Comparison of ENCODE assay signal across 8 cellular contexts in the genomic region with DNA sequence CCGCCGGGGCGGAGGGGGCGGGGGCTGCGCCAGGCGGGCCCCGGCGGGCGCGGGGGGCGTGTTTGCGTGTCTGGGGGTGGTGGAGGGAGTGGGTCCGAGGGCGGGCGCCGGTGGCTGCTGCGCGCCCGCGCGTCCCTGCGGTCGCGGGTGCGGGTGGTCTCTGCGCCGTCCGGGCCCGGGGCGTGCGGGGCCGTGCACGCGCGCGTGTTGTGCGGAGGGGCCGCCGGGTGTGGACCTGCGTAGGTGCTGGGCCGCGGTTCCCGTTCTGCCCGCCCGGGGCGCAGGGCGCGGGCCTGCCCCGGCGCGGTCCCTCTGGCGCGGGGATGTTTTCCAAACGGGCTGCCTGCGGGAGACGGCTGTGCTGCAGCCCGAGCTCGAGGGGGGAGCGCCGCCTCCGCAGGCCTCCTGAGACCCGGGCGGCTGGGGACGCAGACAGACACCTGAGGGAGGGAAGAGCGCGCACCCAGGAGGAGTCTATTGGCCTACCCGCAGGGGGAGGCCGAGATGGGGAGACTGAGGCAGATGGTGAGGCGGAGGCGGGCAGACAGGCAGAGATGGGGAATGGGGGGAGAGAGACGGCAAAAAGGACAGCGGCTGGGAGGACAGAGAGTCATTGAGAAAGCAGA. TPM values are rescaled to one million over a fixed set of nuclear protein-coding genes. Genes with fewer than 3 reads are reported as not detected.
DNase-seq lines count a peak whose midpoint lies in the region; ATAC-seq and TF ChIP-seq lines count a peak whose summit lies in the region.

No MANE protein-coding gene starts in this region.

- H3K4me2 ChIP-seq in OCI-LY7 (ENCODE audit: low read length) = peak overlapping the region; percentile 90

- no peaks in the 10 kb centered on the region for H3K9me2 ChIP-seq in OCI-LY7 (ENCODE audit: insufficient read depth, low read length)

- CTCF ChIA-PET in OCI-LY7 (lab: Charles Lee; ENCODE audit: unreplicated experiment) = interaction anchor here (0.6 to 1.0 kb wide), 3 partner anchors 44 to 884 kb away, joined by 3 to 12 read pairs (median 8); no protein-coding TSS in a partner anchor

- TF ChIP-seq CTCF in OCI-LY7 (conservative IDR thresholded peaks at IDR 0.05; ENCODE audit: low read length) = 0 out of 2 replicates have a peak, but pooled peaks have one; percentile 27
- TF ChIP-seq CTCF in lower leg skin (IDR thresholded peaks at IDR 0.05) = no peak

- H3K36me3 Mint-ChIP-seq in central memory CD8-positive, alpha-beta T cell (ENCODE audit: insufficient read depth) = peaks cover 9% of the 10 kb centered on the region

- peaks cover 5% of the 10 kb centered on the region; the same call in 1 of the 2 replicates for H3K36me3 ChIP-seq in OCI-LY7 (ENCODE audit: insufficient read depth, low read length)

- WGBS in lower leg skin, 2 donors = 2 to 3% methylated on average over 30 to 47 of the region's 72 CpGs

- DNase-seq in stimulated activated CD8-positive, alpha-beta memory T cell treated with anti-CD3 and anti-CD28 coated beads, Interleukin-12 subunit alpha, Interleukin-12 subunit beta, amount 100 ng/mL, for 1 hour (ENCODE audit: low read depth) = peak; percentile 10
- DNase-seq in stimulated activated CD8-positive, alpha-beta memory T cell treated with anti-CD3 and anti-CD28 coated beads, Interleukin-4, amount 100 ng/mL, for 48 hours = no peak
- no peak for DNase-seq in OCI-LY7 (ENCODE audit: low spot score)
- DNase-seq in central memory CD8-positive, alpha-beta T cell (ENCODE audit: low spot score in 2 of 2) = no peak
- DNase-seq in lower leg skin (ENCODE audit: low spot score in 2 of 2) = no peak
- peak in 9 of 49 donors; percentile 16 to 89 (median 41) for DNase-seq in substantia nigra (lab: John Stamatoyannopoulos, UW)
- no peak for DNase-seq in DMS153 treated with DMSO at 0.1 percent for 48 hours (lab: John Stamatoyannopoulos, UW; ENCODE audit: unreplicated experiment)

- H3K27ac ChIP-seq in OCI-LY7 (ENCODE audit: low read depth, low read length, poor library complexity, severe bottlenecking) (no peak overlapping the region), substantia nigra (ENCODE audit: low read depth, low read length, poor library complexity, severe bottlenecking) (peak overlapping the region; percentile 33)

- no peaks in the 10 kb centered on the region for H3K9me3 Mint-ChIP-seq in central memory CD8-positive, alpha-beta T cell

- peak overlapping the region; percentile 11; the same call in 1 of the 2 replicates for H2AFZ ChIP-seq in OCI-LY7 (ENCODE audit: low read length)

- peaks cover 10% of the 10 kb centered on the region for H3K9me3 ChIP-seq in OCI-LY7 (ENCODE audit: low read length)

- no TSS peak for BruUV-seq in OCI-LY7 (replicated peaks; lab: Mats Ljungman, UMichigan)

- peak overlapping the region; percentile 69 for H3K4me3 ChIP-seq in OCI-LY7 (ENCODE audit: low read depth, low read length, poor library complexity, severe bottlenecking)
- H3K4me3 ChIP-seq in lower leg skin (ENCODE audit: low read depth, poor library complexity, severe bottlenecking) = peak overlapping the region; percentile 65

- peaks cover 10% of the 10 kb centered on the region for H3K4me1 Mint-ChIP-seq in central memory CD8-positive, alpha-beta T cell

- no peak for TF ChIP-seq POLR2A in lower leg skin (IDR thresholded peaks at IDR 0.05)

- H3K4me1 ChIP-seq in OCI-LY7 (ENCODE audit: insufficient read depth, low read length, poor library complexity, severe bottlenecking) = peaks cover 29% of the 10 kb centered on the region

- POLR2A ChIA-PET in OCI-LY7 (lab: Charles Lee) = interaction anchor here (0.6 to 1.4 kb wide), 3 partner anchors 9 to 470 kb away, joined by 4 to 5 read pairs (median 4); a partner anchor contains a TSS

- H4K20me1 ChIP-seq in OCI-LY7 (ENCODE audit: insufficient read depth, low read length) = no peaks in the 10 kb centered on the region

- no peaks in the 10 kb centered on the region for H3K79me2 ChIP-seq in OCI-LY7 (ENCODE audit: insufficient read depth, low read depth, low read length)

- H3K4me3 Mint-ChIP-seq in central memory CD8-positive, alpha-beta T cell = peak overlapping the region; percentile 83

- intact Hi-C loops in OCI-LY7 (cut with micrococcal nuclease; ENCODE audit: unreplicated experiment) (no loop called here), lower leg skin (cut with DNase I; ENCODE audit: low total_unique reads) (no loop called here)

- no peaks in the 10 kb centered on the region for H3K27me3 Mint-ChIP-seq in central memory CD8-positive, alpha-beta T cell

- ATAC-seq in HG02610 (IDR thresholded peaks at IDR 0.05; ENCODE audit: unreplicated experiment) = peak; percentile 29
- peak; percentile 67 for ATAC-seq in central memory CD8-positive, alpha-beta T cell (replicated peaks; ENCODE audit: extremely low read depth, poor library complexity, severe bottlenecking)

- peak overlapping the region; percentile 86 for H3K27ac Mint-ChIP-seq in central memory CD8-positive, alpha-beta T cell (ENCODE audit: low read depth)

RNA-seq across cellular contexts. Expression of a gene that starts 0.4 kb away (rescaled TPM):
- 7.7 and 8.1 TPM in 2 replicates for total RNA-seq in OCI-LY7 (2014; rRNA removed; shearing (Covaris generic))
- 4.3 and 4.5 TPM in 2 replicates for total RNA-seq in OCI-LY7 (2022)
- total RNA-seq in lower leg skin = 10 to 100 TPM; 14.3 to 22.0 (median 17.1) TPM

RNA-seq across cellular contexts. Expression of a gene that starts 13.1 kb away (rescaled TPM):
- 40.0 and 47.2 TPM in 2 replicates for total RNA-seq in OCI-LY7 (2014; rRNA removed; shearing (Covaris generic))
- total RNA-seq in OCI-LY7 (2022) (53.4 and 60.3 TPM in 2 replicates), lower leg skin (10 to 100 TPM; 15.5 to 48.5 (median 20.1) TPM)

RNA-seq across cellular contexts. Expression of a gene that starts 28.5 kb away (rescaled TPM):
- total RNA-seq in OCI-LY7 (2014; rRNA removed; shearing (Covaris generic)) = 82.6 and 101 TPM in 2 replicates
- total RNA-seq in OCI-LY7 (2022) (75.1 and 88.6 TPM in 2 replicates), lower leg skin (10 to 100 TPM; 30.6 to 41.1 (median 36.2) TPM)

RNA-seq across cellular contexts. Expression of a gene that starts 43.3 kb away (rescaled TPM):
- 8.7 and 14.7 TPM in 2 replicates for total RNA-seq in OCI-LY7 (2014; rRNA removed; shearing (Covaris generic))
- total RNA-seq in OCI-LY7 (2022) (15.2 and 15.7 TPM in 2 replicates), lower leg skin (10 to 100 TPM; 27.4 to 51.6 (median 37.1) TPM)

RNA-seq across cellular contexts. Expression of a gene that starts 46.3 kb away (rescaled TPM):
- not detected in 2 replicates for total RNA-seq in OCI-LY7 (2014; rRNA removed; shearing (Covaris generic))
- not detected in 2 replicates for total RNA-seq in OCI-LY7 (2022)
- under 1 TPM in 1 of 4 donors, not detected in 3; 0.19 TPM for total RNA-seq in lower leg skin
